ENCODE assay signal across 17 cellular contexts in the genomic region with DNA sequence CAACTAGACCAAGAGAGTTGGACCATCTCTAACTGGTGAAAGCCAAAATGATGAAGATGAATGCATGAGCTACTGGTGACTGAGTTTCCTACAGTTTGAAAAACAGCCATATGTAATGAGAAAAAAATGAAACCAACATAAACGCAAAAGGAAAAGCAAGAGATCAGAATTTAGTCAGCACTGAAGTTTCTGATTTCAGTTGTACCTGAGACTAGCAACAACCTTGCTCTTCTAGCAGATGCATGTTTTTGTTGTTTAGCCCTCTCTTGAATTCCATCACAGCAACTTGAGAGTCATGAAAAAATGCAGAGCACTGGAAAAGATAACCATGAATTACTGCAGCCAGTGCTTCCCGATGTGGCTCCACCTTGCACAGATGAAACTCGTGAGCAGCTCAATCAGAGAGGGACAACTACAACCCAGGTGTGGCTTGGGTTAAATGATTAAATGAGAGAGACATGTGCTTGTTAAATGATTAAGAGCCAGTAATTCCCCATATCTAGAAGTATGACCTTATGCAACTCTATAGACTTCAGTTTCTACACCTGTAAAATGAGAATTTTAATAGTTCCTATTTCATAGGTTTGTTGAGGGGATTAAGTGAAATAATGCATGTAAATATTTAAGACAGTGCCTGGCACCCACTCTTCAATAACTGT.
DNase-seq lines count a peak whose midpoint lies in the region; ATAC-seq lines count a peak whose summit lies in the region.
"Had no signal": no experiment of that assay in that cellular context is flagged by ENCODE, and none has a peak within 500 bp of the region (broad histone marks: within the 10 kb centered on the region; RNA-seq: fewer than 3 reads in every experiment).

No MANE protein-coding gene starts in this region.

- H3K27ac Mint-ChIP-seq in activated CD4-positive, alpha-beta T cell treated with anti-CD3 and anti-CD28 coated beads, Interleukin-2, amount 10 ng/mL, durations not matched to agents 7 days and 5 days: no peak overlapping the region
- H3K27ac Mint-ChIP-seq: IgD-negative memory B cell, type B pancreatic cell had no signal

- no peaks in the 10 kb centered on the region for H3K36me3 Mint-ChIP-seq in activated CD4-positive, alpha-beta T cell treated with anti-CD3 and anti-CD28 coated beads, Interleukin-2, amount 10 ng/mL, durations not matched to agents 7 days and 5 days (ENCODE audit: low read depth)
- H3K36me3 Mint-ChIP-seq: IgD-negative memory B cell, type B pancreatic cell had no signal

- H3K4me1 Mint-ChIP-seq in activated CD4-positive, alpha-beta T cell treated with anti-CD3 and anti-CD28 coated beads, Interleukin-2, amount 10 ng/mL, durations not matched to agents 7 days and 5 days: no peaks in the 10 kb centered on the region

- no peaks in the 10 kb centered on the region for H3K9me3 Mint-ChIP-seq in activated CD4-positive, alpha-beta T cell treated with anti-CD3 and anti-CD28 coated beads, Interleukin-2, amount 10 ng/mL, durations not matched to agents 7 days and 5 days
- H3K9me3 Mint-ChIP-seq: type B pancreatic cell had no signal

- CTCF ChIA-PET in activated CD4-positive, alpha-beta T cell treated with anti-CD3 and anti-CD28 coated beads, Interleukin-2, amount 10 ng/mL, durations not matched to agents 7 days and 5 days (lab: Charles Lee): interaction anchor here (1.8 kb wide), 1 partner anchor 26 kb away, joined by 3 read pairs; no protein-coding TSS in a partner anchor

- no peak for DNase-seq in activated CD4-positive, alpha-beta T cell treated with anti-CD3 and anti-CD28 coated beads, Interleukin-2, amount 10 ng/mL, durations not matched to agents 7 days and 5 days
- DNase-seq in mesenteric fat pad (ENCODE audit: low spot score): no peak
- DNase-seq in NCI-H69 (lab: John Stamatoyannopoulos, UW): no peak
- no peak for DNase-seq in islet precursor cell
- DNase-seq: activated naive CD4-positive, alpha-beta T cell treated with Interleukin-2 at 50 U/mL for 16 hours; body of pancreas; Calu3; left lung; NCI-H1105 treated with DMSO at 0.1 percent for 48 hours; NCI-H446; stimulated activated CD4-positive, alpha-beta T cell treated with anti-CD3 and anti-CD28 coated beads, Interleukin-1b, Interleukin-23, amount 100 ng/mL, for 48 hours had no signal

- no peak overlapping the region for H3K4me3 Mint-ChIP-seq in activated CD4-positive, alpha-beta T cell treated with anti-CD3 and anti-CD28 coated beads, Interleukin-2, amount 10 ng/mL, durations not matched to agents 7 days and 5 days
- H3K4me3 Mint-ChIP-seq: type B pancreatic cell had no signal

- POLR2A ChIA-PET in activated CD4-positive, alpha-beta T cell treated with anti-CD3 and anti-CD28 coated beads, Interleukin-2, amount 10 ng/mL, durations not matched to agents 7 days and 5 days (lab: Charles Lee): no interaction called here

- peak; percentile 52 for ATAC-seq in GM18861 (IDR thresholded peaks at IDR 0.05; ENCODE audit: unreplicated experiment)
- peak; percentile 40 for ATAC-seq in GM21360 (IDR thresholded peaks at IDR 0.05; ENCODE audit: unreplicated experiment)
- ATAC-seq in HG02852 (IDR thresholded peaks at IDR 0.05; ENCODE audit: unreplicated experiment): peak; percentile 49
- ATAC-seq in HG03432 (IDR thresholded peaks at IDR 0.05; ENCODE audit: unreplicated experiment): peak; percentile 61
- ATAC-seq: body of pancreas, left lung had no signal

- H3K27me3 Mint-ChIP-seq in activated CD4-positive, alpha-beta T cell treated with anti-CD3 and anti-CD28 coated beads, Interleukin-2, amount 10 ng/mL, durations not matched to agents 7 days and 5 days: peaks cover 5% of the 10 kb centered on the region
